Comparison of ENCODE assay signal across 3 cellular contexts in the genomic region with DNA sequence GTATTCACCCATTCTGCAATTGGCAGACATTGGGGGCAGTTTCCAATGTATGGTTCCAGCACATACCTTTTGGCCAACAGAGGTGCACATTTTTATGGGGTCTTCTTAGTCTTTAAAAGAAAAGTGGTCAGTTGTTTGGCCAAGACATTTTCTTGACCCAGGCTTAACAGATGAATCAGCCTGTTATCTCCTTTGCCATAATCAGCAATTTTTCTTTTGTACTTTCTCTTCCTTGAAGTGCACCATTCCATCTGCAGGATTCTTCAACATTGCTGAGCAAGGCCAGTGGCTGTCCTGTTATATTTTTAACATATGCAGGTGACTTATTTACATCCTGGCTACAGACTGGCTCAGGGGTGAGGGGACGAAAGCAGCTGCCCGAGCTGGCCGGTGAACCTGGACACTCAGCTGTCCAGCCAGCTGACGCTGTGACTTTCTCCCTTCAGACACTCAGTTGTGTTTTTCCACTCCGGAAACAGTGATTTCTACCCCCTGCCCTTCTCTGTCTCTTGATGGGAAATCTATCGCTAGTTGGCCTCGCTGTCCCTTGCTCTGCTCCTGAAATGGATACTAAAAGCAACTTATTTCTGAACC.
A peak's percentile ranks its signal among the peaks of the same experiment; 100 is the strongest.
TF ChIP-seq lines count a peak whose summit lies in the region.

No MANE protein-coding gene starts in this region.

TF ChIP-seq in A549, 52 proteins besides CTCF, POLR2A, EP300 and RAD21:
- TF ChIP-seq MAFK (IDR thresholded peaks at IDR 0.05; ENCODE audit: partially characterized antibody) (peak; percentile 69), HOXB5 (CRISPR knock-in tag; IDR thresholded peaks at IDR 0.05) (no peak), HOXA7 (CRISPR knock-in tag; IDR thresholded peaks at IDR 0.05) (no peak), CEBPB (IDR thresholded peaks at IDR 0.05) (no peak)
- TF ChIP-seq, protein P1, sequence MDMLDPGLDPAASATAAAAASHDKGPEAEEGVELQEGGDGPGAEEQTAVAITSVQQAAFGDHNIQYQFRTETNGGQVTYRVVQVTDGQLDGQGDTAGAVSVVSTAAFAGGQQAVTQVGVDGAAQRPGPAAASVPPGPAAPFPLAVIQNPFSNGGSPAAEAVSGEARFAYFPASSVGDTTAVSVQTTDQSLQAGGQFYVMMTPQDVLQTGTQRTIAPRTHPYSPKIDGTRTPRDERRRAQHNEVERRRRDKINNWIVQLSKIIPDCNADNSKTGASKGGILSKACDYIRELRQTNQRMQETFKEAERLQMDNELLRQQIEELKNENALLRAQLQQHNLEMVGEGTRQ (IDR thresholded peaks at IDR 0.05), result no peak

TF ChIP-seq in H1, 55 proteins besides CTCF, POLR2A, EP300 and RAD21:
- TF ChIP-seq SIN3A (conservative IDR thresholded peaks at IDR 0.05 in 1 of 2, IDR thresholded peaks at IDR 0.05 in 1 of 2; ENCODE audit: low read depth in 1 of 2, low read length in 2 of 2), result no peak
- no peak for TF ChIP-seq EGR1 (IDR thresholded peaks at IDR 0.05; ENCODE audit: borderline replicate concordance, low read depth, low read length)

TF ChIP-seq in WTC11, 78 proteins besides CTCF, POLR2A, EP300 and RAD21:
- no peak for TF ChIP-seq TCF7 (CRISPR knock-in tag; IDR thresholded peaks at IDR 0.05; ENCODE audit: low read depth)
- TF ChIP-seq, protein P2, sequence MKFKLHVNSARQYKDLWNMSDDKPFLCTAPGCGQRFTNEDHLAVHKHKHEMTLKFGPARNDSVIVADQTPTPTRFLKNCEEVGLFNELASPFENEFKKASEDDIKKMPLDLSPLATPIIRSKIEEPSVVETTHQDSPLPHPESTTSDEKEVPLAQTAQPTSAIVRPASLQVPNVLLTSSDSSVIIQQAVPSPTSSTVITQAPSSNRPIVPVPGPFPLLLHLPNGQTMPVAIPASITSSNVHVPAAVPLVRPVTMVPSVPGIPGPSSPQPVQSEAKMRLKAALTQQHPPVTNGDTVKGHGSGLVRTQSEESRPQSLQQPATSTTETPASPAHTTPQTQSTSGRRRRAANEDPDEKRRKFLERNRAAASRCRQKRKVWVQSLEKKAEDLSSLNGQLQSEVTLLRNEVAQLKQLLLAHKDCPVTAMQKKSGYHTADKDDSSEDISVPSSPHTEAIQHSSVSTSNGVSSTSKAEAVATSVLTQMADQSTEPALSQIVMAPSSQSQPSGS (CRISPR knock-in tag; IDR thresholded peaks at IDR 0.05; ENCODE audit: borderline replicate concordance, low read depth), result no peak
- TF ChIP-seq SMAD3 (CRISPR knock-in tag; IDR thresholded peaks at IDR 0.05; ENCODE audit: borderline replicate concordance), result no peak
- TF ChIP-seq STAT6 (CRISPR knock-in tag; conservative IDR thresholded peaks at IDR 0.05; ENCODE audit: low read depth), result no peak
- TF ChIP-seq ATF1 (CRISPR knock-in tag; IDR thresholded peaks at IDR 0.05), result no peak
